ENCODE assay signal across 8 cellular contexts in the genomic region with DNA sequence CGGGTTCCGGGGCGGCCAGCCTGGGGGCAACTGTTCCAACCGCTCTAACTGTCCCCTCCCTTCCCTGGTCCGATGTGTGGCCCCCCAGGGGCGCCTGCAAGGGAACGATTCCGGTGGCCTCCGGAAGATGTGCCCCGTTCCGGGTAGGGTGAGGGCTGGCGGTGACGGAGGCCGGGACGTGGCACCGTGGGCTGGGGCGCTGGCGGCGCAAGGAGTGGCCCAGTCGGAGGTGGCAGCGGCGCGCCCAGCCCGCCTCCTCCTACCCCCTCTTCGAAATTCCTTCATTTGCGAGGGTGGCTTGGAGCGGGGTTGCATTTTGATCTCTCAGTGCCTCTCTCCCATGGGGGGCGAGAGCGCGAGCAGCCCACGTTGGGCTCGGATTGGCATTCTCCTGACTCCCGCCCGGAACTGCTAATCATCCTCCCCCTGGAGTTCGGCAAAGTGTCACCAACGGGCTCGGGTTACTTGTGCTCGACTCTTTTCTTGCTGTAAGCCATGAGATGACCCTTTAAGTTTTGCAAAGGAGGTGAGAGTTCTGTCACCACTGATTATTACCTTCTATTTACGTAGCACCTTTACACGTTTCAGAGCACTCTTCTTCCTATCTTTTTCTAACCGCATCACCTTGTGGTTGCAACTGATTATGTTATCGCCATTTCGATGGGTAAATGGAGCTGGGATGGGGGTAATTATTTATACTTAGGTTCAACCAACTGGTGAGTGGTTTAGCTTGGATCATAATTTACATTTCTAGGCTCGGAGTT. TPM values are rescaled to one million over a fixed set of nuclear protein-coding genes. Genes with fewer than 3 reads are reported as not detected.
DNase-seq lines count a peak whose midpoint lies in the region; ATAC-seq and TF ChIP-seq lines count a peak whose summit lies in the region.

No MANE protein-coding gene starts in this region.

- H3K36me3 Mint-ChIP-seq in activated CD4-positive, alpha-beta T cell treated with anti-CD3 and anti-CD28 coated beads for 36 hours (ENCODE audit: low read depth) = peaks cover 14% of the 10 kb centered on the region

- H3K27ac Mint-ChIP-seq in activated CD4-positive, alpha-beta T cell treated with anti-CD3 and anti-CD28 coated beads for 36 hours = peak overlapping the region; percentile 91

- H3K9me3 Mint-ChIP-seq in activated CD4-positive, alpha-beta T cell treated with anti-CD3 and anti-CD28 coated beads for 36 hours (ENCODE audit: low read depth) = no peaks in the 10 kb centered on the region

- under 1% methylated on average over 44 of the region's 44 CpGs for WGBS in liver

- POLR2A ChIA-PET in activated CD4-positive, alpha-beta T cell treated with anti-CD3 and anti-CD28 coated beads for 36 hours (lab: Charles Lee) = interaction anchor here (1.0 to 1.3 kb wide), 3 partner anchors 9 to 194 kb away, joined by 3 to 6 read pairs (median 4); a partner anchor contains a TSS

- peaks cover 0 to 3% (median under 1%) of the 10 kb centered on the region in 4 donors for H3K36me3 ChIP-seq in liver (ENCODE audit: control insufficient read depth in 4 of 4, insufficient read depth in 3 of 4, low read depth in 1 of 4, low read length in 3 of 4)

- ATAC-seq in GM18498 (IDR thresholded peaks at IDR 0.05; ENCODE audit: unreplicated experiment) (peak; percentile 58), HG02642 (IDR thresholded peaks at IDR 0.05; ENCODE audit: poor library complexity, unreplicated experiment) (peak; percentile 49)
- peak; percentile 69 for ATAC-seq in activated CD4-positive, alpha-beta T cell treated with anti-CD3 and anti-CD28 coated beads for 36 hours

- peak overlapping the region; percentile 87 for H3K4me3 Mint-ChIP-seq in activated CD4-positive, alpha-beta T cell treated with anti-CD3 and anti-CD28 coated beads for 36 hours

- TF ChIP-seq RAD21 in liver (IDR thresholded peaks at IDR 0.05) = peak in 1 of 2 donors; percentile 13

- DNase-seq in NCI-H1105 (lab: John Stamatoyannopoulos, UW) (peak; percentile 47), dedifferentiated amniotic fluid mesenchymal stem cell (ENCODE audit: extremely low spot score) (peak; percentile 56), NCI-H2029 (lab: John Stamatoyannopoulos, UW) (no peak)
- DNase-seq in activated CD4-positive, alpha-beta T cell treated with anti-CD3 and anti-CD28 coated beads for 36 hours = peak; percentile 83
- peak; percentile 51 to 57 for DNase-seq in stimulated activated CD4-positive, alpha-beta T cell treated with anti-CD3 and anti-CD28 coated beads, Interleukin-4, amount 100 ng/mL, for 4 hours

- CTCF ChIA-PET in activated CD4-positive, alpha-beta T cell treated with anti-CD3 and anti-CD28 coated beads for 36 hours (lab: Charles Lee) = interaction anchor here (0.6 to 1.8 kb wide), 12 partner anchors 10 to 499 kb away, joined by 3 to 11 read pairs (median 4); a partner anchor contains a TSS

- H3K27me3 ChIP-seq in liver (ENCODE audit: control insufficient read depth in 4 of 4, insufficient read depth in 4 of 4, low read length in 3 of 4) = no peaks in the 10 kb centered on the region

- H3K4me1 Mint-ChIP-seq in activated CD4-positive, alpha-beta T cell treated with anti-CD3 and anti-CD28 coated beads for 36 hours = peaks cover 36% of the 10 kb centered on the region

- peak overlapping the region; percentile 75 to 90 (median 90) for H3K4me3 ChIP-seq in liver (ENCODE audit: low read depth in 1 of 3, low read length in 3 of 3)

- peak overlapping the region; percentile 98 to 99 for H3K9ac ChIP-seq in liver (ENCODE audit: low read depth in 1 of 2, low read length in 2 of 2)

- H3K4me1 ChIP-seq in liver (ENCODE audit: control insufficient read depth in 4 of 4, insufficient read depth in 4 of 4, low read length in 3 of 4) = peaks cover 10 to 37% (median 14%) of the 10 kb centered on the region in 4 donors

- peak; percentile 0 for TF ChIP-seq CTCF in liver (IDR thresholded peaks at IDR 0.05; ENCODE audit: low read depth, low read length, missing input control)

- intact Hi-C loops in activated CD4-positive, alpha-beta T cell treated with anti-CD3 and anti-CD28 coated beads for 36 hours (cut with DNase I, micrococcal nuclease) = loop anchor here in 1 of 2 experiments (2.0 to 5.0 kb wide), 5 partner anchors 142 to 1794 kb away; a partner anchor contains a TSS

- H3K27me3 Mint-ChIP-seq in activated CD4-positive, alpha-beta T cell treated with anti-CD3 and anti-CD28 coated beads for 36 hours = no peaks in the 10 kb centered on the region

- peak overlapping the region; percentile 97 to 100 for H3K27ac ChIP-seq in liver (ENCODE audit: low read depth in 1 of 2, low read length in 2 of 2)

- H3K9me3 ChIP-seq in liver (ENCODE audit: control insufficient read depth in 4 of 4, low read length in 3 of 4) = no peaks in the 10 kb centered on the region

TF ChIP-seq in liver, 16 proteins besides CTCF, POLR2A, EP300 and RAD21:
- TF ChIP-seq RXRA (IDR thresholded peaks at IDR 0.05) = peak in 1 of 2 donors; percentile 7
- peak; percentile 49 for TF ChIP-seq YY1 (IDR thresholded peaks at IDR 0.05)
- TF ChIP-seq GABPA (IDR thresholded peaks at IDR 0.05 in 1 of 2, conservative IDR thresholded peaks at IDR 0.05 in 1 of 2) = no peak

RNA-seq across cellular contexts. Expression of a gene that starts 0.7 kb away (rescaled TPM):
- 10 to 100 TPM; 51.9 to 58.6 TPM for total RNA-seq in activated CD4-positive, alpha-beta T cell treated with anti-CD3 and anti-CD28 coated beads for 36 hours
- total RNA-seq in liver = 10 to 100 TPM; 49.1 to 52.3 TPM
- 10 to 100 TPM; 15.3 to 21.7 TPM for polyA plus RNA-seq in liver

RNA-seq across cellular contexts. Expression of a gene that starts 38.7 kb away (rescaled TPM):
- total RNA-seq in activated CD4-positive, alpha-beta T cell treated with anti-CD3 and anti-CD28 coated beads for 36 hours = not detected
- total RNA-seq in liver = not detected
- not detected for polyA plus RNA-seq in liver

RNA-seq across cellular contexts. Expression of a gene that starts 53.4 kb away (rescaled TPM):
- 1,000 to 10,000 TPM; 3,064 to 3,721 TPM for total RNA-seq in activated CD4-positive, alpha-beta T cell treated with anti-CD3 and anti-CD28 coated beads for 36 hours
- total RNA-seq in liver = 1,000 to 10,000 TPM in 1 of 2 donors, 100 to 1,000 TPM in 1; 989 to 1,192 TPM
- polyA plus RNA-seq in liver = 1,000 to 10,000 TPM in 1 of 2 donors, 100 to 1,000 TPM in 1; 309 to 1,118 TPM
